ENCODE assay signal across 19 cellular contexts in the genomic region with DNA sequence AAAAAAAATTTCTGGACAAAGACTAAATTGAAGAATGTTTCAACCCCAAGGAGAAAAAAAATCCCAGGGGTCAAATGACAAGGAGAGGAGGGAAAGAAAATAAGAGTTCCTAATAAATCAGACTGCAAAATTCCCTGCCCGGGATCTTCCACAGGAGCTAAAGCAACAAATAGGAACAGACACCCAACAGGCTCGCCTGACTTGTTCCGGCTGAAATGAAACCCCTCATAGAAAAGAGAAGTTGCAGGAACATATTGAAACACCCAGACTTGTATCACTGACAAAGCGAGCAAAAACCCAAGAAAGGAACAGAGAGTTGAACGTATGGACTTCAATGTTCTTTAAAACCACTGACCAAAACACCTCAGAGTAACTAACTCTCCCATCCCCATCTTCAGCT.
DNase-seq lines count a peak whose midpoint lies in the region; ATAC-seq, FAIRE-seq and TF ChIP-seq lines count a peak whose summit lies in the region.
"Had no signal": no experiment of that assay in that cellular context is flagged by ENCODE, and none has a peak within 500 bp of the region (broad histone marks: within the 10 kb centered on the region; RNA-seq: fewer than 3 reads in every experiment).

No MANE protein-coding gene starts in this region.

- H3K9me3 ChIP-seq in left ventricle myocardium inferior (replicated peaks) (no peaks in the 10 kb centered on the region), right atrium auricular region (no peaks in the 10 kb centered on the region)
- H3K9me3 ChIP-seq: ovary, stomach, vagina had no signal

- H3K4me1 Mint-ChIP-seq in brain (peaks cover 51% of the 10 kb centered on the region), nephron progenitor cell (peaks cover 66% of the 10 kb centered on the region)

- H3K27ac Mint-ChIP-seq in brain (peak overlapping the region in 4 of 5 experiments; percentile 17 to 80 (median 68)), nephron progenitor cell (peak overlapping the region; percentile 98)
- H3K27ac Mint-ChIP-seq: activated naive CD4-positive, alpha-beta T cell treated with anti-CD3 and anti-CD28 coated beads for 36 hours; effector memory CD8-positive, alpha-beta T cell had no signal

- H3K27ac ChIP-seq in left ventricle myocardium inferior (replicated peaks) (peak overlapping the region; percentile 54), right atrium auricular region (no peak overlapping the region)
- H3K27ac ChIP-seq: ovary, stomach, vagina had no signal

- H3K4me1 ChIP-seq in left ventricle myocardium inferior (peaks cover 9% of the 10 kb centered on the region), right atrium auricular region (peaks cover 0 to 10% of the 10 kb centered on the region in 2 donors)

- H3K27me3 Mint-ChIP-seq in brain (no peaks in the 10 kb centered on the region), nephron progenitor cell (ENCODE audit: low read depth, poor library complexity) (no peaks in the 10 kb centered on the region)
- H3K27me3 Mint-ChIP-seq: CD4-positive, alpha-beta memory T cell; effector memory CD8-positive, alpha-beta T cell had no signal

- no peak for FAIRE-seq in urothelium cell line (lab: Jason Lieb, UNC)
- FAIRE-seq: GM12891 had no signal

- peaks cover 39% of the 10 kb centered on the region for H3K36me3 Mint-ChIP-seq in brain
- H3K36me3 Mint-ChIP-seq in nephron progenitor cell (ENCODE audit: low read depth) = peaks cover 49% of the 10 kb centered on the region

- intact Hi-C loops in left ventricle myocardium inferior (cut with micrococcal nuclease) = no loop called here

- ATAC-seq in GM21447 (IDR thresholded peaks at IDR 0.05; ENCODE audit: unreplicated experiment) = no peak
- ATAC-seq: effector memory CD8-positive, alpha-beta T cell had no signal

- no peak overlapping the region for H3K4me3 ChIP-seq in left ventricle myocardium inferior
- no peak overlapping the region for H3K4me3 ChIP-seq in right atrium auricular region
- H3K4me3 ChIP-seq: ovary, stomach, vagina had no signal

- H3K9me3 Mint-ChIP-seq in brain (no peaks in the 10 kb centered on the region), nephron progenitor cell (no peaks in the 10 kb centered on the region)
- H3K9me3 Mint-ChIP-seq: activated naive CD4-positive, alpha-beta T cell treated with anti-CD3 and anti-CD28 coated beads for 36 hours; CD4-positive, alpha-beta memory T cell; effector memory CD8-positive, alpha-beta T cell had no signal

- H3K4me3 Mint-ChIP-seq in brain (peak overlapping the region in 2 of 5 experiments; percentile 30 to 47), nephron progenitor cell (peak overlapping the region; percentile 62)
- H3K4me3 Mint-ChIP-seq: activated naive CD4-positive, alpha-beta T cell treated with anti-CD3 and anti-CD28 coated beads for 36 hours; CD4-positive, alpha-beta memory T cell; effector memory CD8-positive, alpha-beta T cell had no signal

- no peak for TF ChIP-seq CTCF in left ventricle myocardium inferior (IDR thresholded peaks at IDR 0.05; ENCODE audit: borderline replicate concordance)
- no peak for TF ChIP-seq CTCF in right atrium auricular region (IDR thresholded peaks at IDR 0.05)
- TF ChIP-seq CTCF in brain (conservative IDR thresholded peaks at IDR 0.05) = no peak
- TF ChIP-seq CTCF in nephron progenitor cell (IDR thresholded peaks at IDR 0.05) = no peak

- H3K36me3 ChIP-seq in left ventricle myocardium inferior = no peaks in the 10 kb centered on the region
- no peaks in the 10 kb centered on the region for H3K36me3 ChIP-seq in right atrium auricular region
- H3K36me3 ChIP-seq: ovary, stomach had no signal

- H3K27me3 ChIP-seq in left ventricle myocardium inferior (ENCODE audit: low read depth) = peaks cover 13% of the 10 kb centered on the region
- no peaks in the 10 kb centered on the region for H3K27me3 ChIP-seq in right atrium auricular region
- H3K27me3 ChIP-seq: ovary, stomach, vagina had no signal

- DNase-seq in left ventricle myocardium inferior (no peak), right atrium auricular region (ENCODE audit: low spot score) (no peak), nephron progenitor cell (peak; percentile 11), SHP77 treated with DMSO at 0.1 percent for 48 hours (lab: John Stamatoyannopoulos, UW) (no peak), urothelium cell line (ENCODE audit: low spot score) (no peak)
- no peak for DNase-seq in activated CD4-positive, alpha-beta T cell treated with anti-CD3 and anti-CD28 coated beads for 1 hour
- DNase-seq: activated CD4-positive, alpha-beta T cell treated with anti-CD3 and anti-CD28 coated beads, Interleukin-2, amount 50 U/mL, for 4 hours; activated naive CD4-positive, alpha-beta T cell treated with anti-CD3 and anti-CD28 coated beads for 36 hours; CD4-positive, alpha-beta memory T cell; effector memory CD8-positive, alpha-beta T cell; GF-D8; left ventricle myocardium superior; NCI-H226; ovary; stomach had no signal
